ENCODE assay signal across 8 cellular contexts in the genomic region with DNA sequence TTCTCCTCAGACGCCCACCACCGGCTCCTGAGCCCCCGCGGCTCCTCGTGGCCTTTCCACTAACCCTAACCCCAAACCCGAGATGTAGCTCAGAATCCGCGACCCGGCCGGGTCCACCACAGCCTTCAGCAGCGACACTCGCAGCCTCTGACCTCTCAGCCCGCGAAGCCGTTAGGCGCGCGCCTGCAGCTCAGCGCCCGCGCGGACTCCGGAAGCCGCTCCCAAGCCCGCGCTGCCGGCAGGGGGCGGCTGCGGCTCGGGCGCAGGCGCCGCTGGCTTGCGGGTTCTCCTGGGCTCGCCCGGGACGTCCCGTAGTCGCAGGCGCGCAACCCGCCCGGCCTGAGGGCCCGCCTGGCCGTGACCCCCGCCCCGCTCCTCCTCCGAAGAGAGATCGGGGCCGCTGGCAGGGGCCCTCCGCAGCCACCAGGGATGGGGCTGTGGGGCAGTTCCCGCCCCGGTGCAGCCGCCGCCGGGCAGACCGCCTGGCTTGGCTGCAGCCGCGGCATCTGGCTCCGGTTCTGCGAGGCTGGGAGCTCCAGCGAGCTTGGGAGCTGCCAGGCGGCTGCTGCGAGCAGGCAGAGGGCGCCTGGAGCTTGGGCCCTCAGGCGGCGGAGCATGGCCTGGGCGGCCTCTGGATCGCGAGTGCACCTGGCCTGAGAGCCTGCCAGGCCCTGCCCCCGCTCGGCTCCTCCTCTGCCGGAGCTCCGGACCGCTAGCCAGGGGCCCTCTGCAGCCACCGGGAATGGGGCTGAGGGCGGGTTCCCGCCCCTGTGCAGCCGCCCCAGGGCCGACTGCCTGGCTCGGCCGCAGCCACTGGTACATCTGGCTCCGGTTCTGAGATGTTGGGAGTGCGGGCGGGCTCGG.
DNase-seq lines count a peak whose midpoint lies in the region; ATAC-seq, FAIRE-seq and TF ChIP-seq lines count a peak whose summit lies in the region.

No MANE protein-coding gene starts in this region.

- H3K9me3 Mint-ChIP-seq in endothelial cell (ENCODE audit: unreplicated experiment), result no peaks in the 10 kb centered on the region

- no peak overlapping the region for H3K27ac Mint-ChIP-seq in endothelial cell (ENCODE audit: unreplicated experiment)

- no peak overlapping the region for H3K4me3 Mint-ChIP-seq in endothelial cell (ENCODE audit: unreplicated experiment)

- H3K27me3 Mint-ChIP-seq in endothelial cell (ENCODE audit: unreplicated experiment), result peaks cover 8% of the 10 kb centered on the region

- H3K4me1 Mint-ChIP-seq in endothelial cell (ENCODE audit: unreplicated experiment), result no peaks in the 10 kb centered on the region

- peak; percentile 81 for TF ChIP-seq CTCF in endothelial cell (IDR thresholded peaks at IDR 0.05; ENCODE audit: unreplicated experiment)

- TF ChIP-seq POLR2A in GM12891 (IDR thresholded peaks at IDR 0.05; ENCODE audit: low read depth, low read length), result no peak

- peak; percentile 46 for DNase-seq in GM12891 (ENCODE audit: insufficient read length, low spot score)
- DNase-seq in NCI-H524 treated with DMSO at 0.1 percent for 48 hours (lab: John Stamatoyannopoulos, UW), result peak; percentile 5
- peak; percentile 31 to 43 for DNase-seq in activated CD8-positive, alpha-beta memory T cell treated with anti-CD3 and anti-CD28 coated beads for 4 hours (ENCODE audit: low read depth in 2 of 2)
- peak; percentile 91 for DNase-seq in endothelial cell (ENCODE audit: low spot score)
- peak; percentile 51 for DNase-seq in midbrain (lab: John Stamatoyannopoulos, UW)
- peak; percentile 25 to 64 for DNase-seq in stimulated activated CD8-positive, alpha-beta memory T cell treated with anti-CD3 and anti-CD28 coated beads, Interleukin-15, amount 100 ng/mL, for 4 hours (ENCODE audit: low read depth in 2 of 2)

- no peak for FAIRE-seq in GM12891 (lab: Jason Lieb, UNC)

- ATAC-seq in HG02981 (IDR thresholded peaks at IDR 0.05; ENCODE audit: unreplicated experiment) (peak; percentile 85), GM21737 (IDR thresholded peaks at IDR 0.05; ENCODE audit: unreplicated experiment) (no peak)

- H3K36me3 Mint-ChIP-seq in endothelial cell (ENCODE audit: low read depth, unreplicated experiment), result no peaks in the 10 kb centered on the region

TF ChIP-seq in GM12891, 5 proteins besides CTCF, POLR2A, EP300 and RAD21:
- no peak for TF ChIP-seq SPI1 (IDR thresholded peaks at IDR 0.05; ENCODE audit: low read depth, low read length)
- no peak for TF ChIP-seq POLR2AphosphoS5 (IDR thresholded peaks at IDR 0.05; ENCODE audit: low read depth, low read length)
- TF ChIP-seq TAF1 (IDR thresholded peaks at IDR 0.05; ENCODE audit: low read depth, low read length), result no peak
- no peak for TF ChIP-seq PAX5 (IDR thresholded peaks at IDR 0.05; ENCODE audit: insufficient read depth, low read length, severe bottlenecking)
- TF ChIP-seq POU2F2 (IDR thresholded peaks at IDR 0.05; ENCODE audit: low read depth, low read length), result no peak

Comparison
In these comparisons a context has a peak if more than half of its experiments do, and no peak if none do; other contexts are left out.
1. DNase-seq: peak in every context shown above with its lines; median percentile 91 in endothelial cell; 51 in midbrain; 46 in GM12891; 44 in stimulated activated CD8-positive, alpha-beta memory T cell treated with anti-CD3 and anti-CD28 coated beads, Interleukin-15, amount 100 ng/mL, for 4 hours; 37 in activated CD8-positive, alpha-beta memory T cell treated with anti-CD3 and anti-CD28 coated beads for 4 hours; 5 in NCI-H524 treated with DMSO at 0.1 percent for 48 hours.